ENCODE assay signal across 30 cellular contexts in genomic region chr1:57949168-57949567, GRCh38.
"Had no signal": no experiment of that assay in that cellular context is flagged by ENCODE, and none has a peak within 500 bp of the region (broad histone marks: within the 10 kb centered on the region; RNA-seq: fewer than 3 reads in every experiment).

No MANE protein-coding gene starts in this region.

- H3K4me3 ChIP-seq: esophagus muscularis mucosa, heart right ventricle, lung, mucosa of descending colon, right lobe of liver, suprapubic skin, transverse colon, upper lobe of right lung, uterus had no signal

- FAIRE-seq: keratinocyte, small intestine had no signal

- ATAC-seq: effector memory CD8-positive, alpha-beta T cell; heart right ventricle; left lobe of liver; mucosa of descending colon; natural killer cell treated with Interleukin-12 subunit alpha and Interleukin-12 subunit beta and Interleukin-15 and Interleukin-18, amount 100 ng/mL, for 72 hours; right lobe of liver; stimulated activated naive B cell treated with anti-CD40 and anti-IgM and Interleukin-4, amounts not matched to agents 10 μg/mL and 1 μg/mL and 100 μg/mL, for 72 hours; upper lobe of right lung had no signal

- DNase-seq: cortex of kidney; effector memory CD8-positive, alpha-beta T cell; foreskin melanocyte; glutamatergic neuron; heart right ventricle; hippocampal formation; immature natural killer cell; mucosa of descending colon; naive B cell; right lobe of liver; small intestine; stimulated activated CD4-positive, alpha-beta T cell treated with anti-CD3 and anti-CD28 coated beads, Interleukin-15, amount 100 ng/mL, for 24 hours; stimulated activated CD4-positive, alpha-beta T cell treated with anti-CD3 and anti-CD28 coated beads, Interleukin-2, amount 100 ng/mL, for 48 hours; stimulated activated naive B cell treated with anti-CD40 and anti-IgM and Interleukin-4, amounts not matched to agents 10 μg/mL and 1 μg/mL and 100 μg/mL, for 72 hours; transverse colon; upper lobe of right lung; uterus had no signal

- H3K27ac ChIP-seq: epithelial cell of prostate, esophagus muscularis mucosa, heart right ventricle, parathyroid adenoma, right lobe of liver, suprapubic skin, transverse colon, upper lobe of right lung, uterus had no signal

- H3K79me2 ChIP-seq: parathyroid adenoma had no signal

- H3K36me3 ChIP-seq: esophagus muscularis mucosa, heart right ventricle, right lobe of liver, suprapubic skin, transverse colon, upper lobe of right lung, uterus had no signal

- H3K36me3 Mint-ChIP-seq: immature natural killer cell; memory B cell; mesothelial cell of epicardium; naive B cell; natural killer cell treated with Interleukin-12 subunit alpha and Interleukin-12 subunit beta and Interleukin-15 and Interleukin-18, amount 100 ng/mL, for 72 hours; stimulated activated naive B cell treated with anti-CD40 and anti-IgM and Interleukin-4, amounts not matched to agents 10 μg/mL and 1 μg/mL and 100 μg/mL, for 72 hours had no signal

- H3K4me1 Mint-ChIP-seq: immature natural killer cell; memory B cell; mesothelial cell of epicardium; naive B cell; neural crest cell; stimulated activated naive B cell treated with anti-CD40 and anti-IgM and Interleukin-4, amounts not matched to agents 10 μg/mL and 1 μg/mL and 100 μg/mL, for 72 hours had no signal

- H3K9me3 Mint-ChIP-seq: immature natural killer cell; neural crest cell; stimulated activated naive CD8-positive, alpha-beta T cell treated with anti-CD3 and anti-CD28 coated beads, Interleukin-15, Interleukin-2, amounts not matched to agents 100 ng/mL and 50 ng/mL, for 24 hours had no signal

- H3K27me3 Mint-ChIP-seq: naive B cell; stimulated activated naive B cell treated with anti-CD40 and anti-IgM and Interleukin-4, amounts not matched to agents 10 μg/mL and 1 μg/mL and 100 μg/mL, for 72 hours; stimulated activated naive CD8-positive, alpha-beta T cell treated with anti-CD3 and anti-CD28 coated beads, Interleukin-15, Interleukin-2, amounts not matched to agents 100 ng/mL and 50 ng/mL, for 24 hours had no signal

- H3K27me3 ChIP-seq: esophagus muscularis mucosa, heart right ventricle, right lobe of liver, suprapubic skin, transverse colon, upper lobe of right lung, uterus had no signal

- H3K4me1 ChIP-seq: heart right ventricle, parathyroid adenoma, right lobe of liver, suprapubic skin, transverse colon, upper lobe of right lung, uterus had no signal

- H3K9me3 ChIP-seq: esophagus muscularis mucosa, heart right ventricle, mucosa of descending colon, right lobe of liver, suprapubic skin, transverse colon, upper lobe of right lung, uterus had no signal

- H3K4me3 Mint-ChIP-seq: effector memory CD8-positive, alpha-beta T cell; immature natural killer cell; memory B cell; mesothelial cell of epicardium; naive B cell; natural killer cell treated with Interleukin-12 subunit alpha and Interleukin-12 subunit beta and Interleukin-15 and Interleukin-18, amount 100 ng/mL, for 72 hours; neural crest cell; stimulated activated naive B cell treated with anti-CD40 and anti-IgM and Interleukin-4, amounts not matched to agents 10 μg/mL and 1 μg/mL and 100 μg/mL, for 72 hours; stimulated activated naive CD8-positive, alpha-beta T cell treated with anti-CD3 and anti-CD28 coated beads, Interleukin-15, Interleukin-2, amounts not matched to agents 100 ng/mL and 50 ng/mL, for 24 hours had no signal

- H2AFZ ChIP-seq: parathyroid adenoma had no signal

- H3K9ac ChIP-seq: parathyroid adenoma had no signal

- H3K27ac Mint-ChIP-seq: effector memory CD8-positive, alpha-beta T cell; immature natural killer cell; memory B cell; mesothelial cell of epicardium; naive B cell; natural killer cell treated with Interleukin-12 subunit alpha and Interleukin-12 subunit beta and Interleukin-15 and Interleukin-18, amount 100 ng/mL, for 72 hours; progenitor cell of endocrine pancreas; stimulated activated naive B cell treated with anti-CD40 and anti-IgM and Interleukin-4, amounts not matched to agents 10 μg/mL and 1 μg/mL and 100 μg/mL, for 72 hours; stimulated activated naive CD8-positive, alpha-beta T cell treated with anti-CD3 and anti-CD28 coated beads, Interleukin-15, Interleukin-2, amounts not matched to agents 100 ng/mL and 50 ng/mL, for 24 hours had no signal
